In genomic region chr2:133814890-133815289, GRCh38 we compare ENCODE assay signal across 25 cellular contexts.
"Had no signal": no experiment of that assay in that cellular context is flagged by ENCODE, and none has a peak within 500 bp of the region (broad histone marks: within the 10 kb centered on the region; RNA-seq: fewer than 3 reads in every experiment).

No MANE protein-coding gene starts in this region.

- H3K27me3 Mint-ChIP-seq: activated naive CD4-positive, alpha-beta T cell treated with anti-CD3 and anti-CD28 coated beads, Interleukin-2, amount 10 ng/mL, durations not matched to agents 7 days and 5 days; activated naive CD8-positive, alpha-beta T cell treated with anti-CD3 and anti-CD28 coated beads for 36 hours had no signal

- H3K9me3 ChIP-seq: SJSA1 had no signal

- H3K36me3 ChIP-seq: SJSA1 had no signal

- H3K4me1 Mint-ChIP-seq: activated naive CD4-positive, alpha-beta T cell treated with anti-CD3 and anti-CD28 coated beads, Interleukin-2, amount 10 ng/mL, durations not matched to agents 7 days and 5 days; activated naive CD8-positive, alpha-beta T cell treated with anti-CD3 and anti-CD28 coated beads for 36 hours had no signal

- H3K27me3 ChIP-seq: SJSA1 had no signal

- H3K9me3 Mint-ChIP-seq: activated T-helper 2 cell treated with anti-CD3 and anti-CD28 coated beads, Interferon-gamma antibody, Interleukin-2, Interleukin-4, amounts not matched to agents 10 μg/mL and 5 μg/mL and 100 μg/mL, durations not matched to agents 14 hours and 24 hours and 36 hours had no signal

- H3K27ac Mint-ChIP-seq: activated CD8-positive, alpha-beta T cell treated with anti-CD3 and anti-CD28 coated beads for 36 hours; activated naive CD4-positive, alpha-beta T cell treated with anti-CD3 and anti-CD28 coated beads, Interleukin-2, amount 10 ng/mL, durations not matched to agents 7 days and 5 days; activated naive CD8-positive, alpha-beta T cell treated with anti-CD3 and anti-CD28 coated beads for 36 hours; activated T-cell treated with anti-CD3 and anti-CD28 coated beads, Interleukin-2, amount 50 U/mL, for 72 hours; activated T-helper 2 cell treated with anti-CD3 and anti-CD28 coated beads, Interferon-gamma antibody, Interleukin-2, Interleukin-4, amounts not matched to agents 10 μg/mL and 5 μg/mL and 100 μg/mL, durations not matched to agents 14 hours and 24 hours and 36 hours; T-helper 1 cell treated with Interleukin-12 subunit alpha and Interleukin-12 subunit beta and Interleukin-4 antibody, amounts not matched to agents 30 μg/mL and 1 μg/mL, for 36 hours had no signal

- H3K27ac ChIP-seq: SJSA1 had no signal

- H3K36me3 Mint-ChIP-seq: activated naive CD4-positive, alpha-beta T cell treated with anti-CD3 and anti-CD28 coated beads, Interleukin-2, amount 10 ng/mL, durations not matched to agents 7 days and 5 days; activated naive CD8-positive, alpha-beta T cell treated with anti-CD3 and anti-CD28 coated beads for 36 hours had no signal

- H3K4me3 ChIP-seq: SJSA1 had no signal

- DNase-seq: activated CD4-positive, alpha-beta T cell treated with anti-CD3 and anti-CD28 coated beads for 4 hours; activated CD8-positive, alpha-beta memory T cell treated with anti-CD3 and anti-CD28 coated beads, Interleukin-2, amount 50 U/mL, for 4 hours; activated CD8-positive, alpha-beta T cell treated with anti-CD3 and anti-CD28 coated beads for 36 hours; activated gamma-delta T cell treated with Interleukin-2 at 50 U/mL for 16 hours; activated naive CD4-positive, alpha-beta T cell treated with anti-CD3 and anti-CD28 coated beads, Interleukin-2, amount 10 ng/mL, durations not matched to agents 7 days and 5 days; activated naive CD8-positive, alpha-beta T cell treated with anti-CD3 and anti-CD28 coated beads for 36 hours; activated T-cell treated with anti-CD3 and anti-CD28 coated beads, Interleukin-2, amount 50 U/mL, for 72 hours; central memory CD4-positive, alpha-beta T cell; KBM-7; NCI-H1048; NCI-H1417; NCI-H1694; NCI-H2029; NCI-H2107; NCI-H2171 treated with DMSO at 0.1 percent for 48 hours; NCI-H226; NCI-H510A; NCI-H526 treated with DMSO at 0.1 percent for 48 hours; NCI-H82; Right ventricle myocardium superior; RPMI8226 had no signal

- ATAC-seq: activated CD4-positive, CD25-positive, alpha-beta regulatory T cell treated with anti-CD3 and anti-CD28 coated beads, Interleukin-2, amount 50 U/mL, for 24 hours; activated CD8-positive, alpha-beta T cell treated with anti-CD3 and anti-CD28 coated beads for 36 hours; activated T-cell treated with anti-CD3 and anti-CD28 coated beads, Interleukin-2, amount 50 U/mL, for 72 hours had no signal

- H3K4me3 Mint-ChIP-seq: activated CD8-positive, alpha-beta T cell treated with anti-CD3 and anti-CD28 coated beads for 36 hours; activated naive CD4-positive, alpha-beta T cell treated with anti-CD3 and anti-CD28 coated beads, Interleukin-2, amount 10 ng/mL, durations not matched to agents 7 days and 5 days; activated naive CD8-positive, alpha-beta T cell treated with anti-CD3 and anti-CD28 coated beads for 36 hours; activated T-cell treated with anti-CD3 and anti-CD28 coated beads, Interleukin-2, amount 50 U/mL, for 72 hours; T-helper 1 cell treated with Interleukin-12 subunit alpha and Interleukin-12 subunit beta and Interleukin-4 antibody, amounts not matched to agents 30 μg/mL and 1 μg/mL, for 36 hours had no signal
